ENCODE assay signal across 23 cellular contexts in the genomic region with DNA sequence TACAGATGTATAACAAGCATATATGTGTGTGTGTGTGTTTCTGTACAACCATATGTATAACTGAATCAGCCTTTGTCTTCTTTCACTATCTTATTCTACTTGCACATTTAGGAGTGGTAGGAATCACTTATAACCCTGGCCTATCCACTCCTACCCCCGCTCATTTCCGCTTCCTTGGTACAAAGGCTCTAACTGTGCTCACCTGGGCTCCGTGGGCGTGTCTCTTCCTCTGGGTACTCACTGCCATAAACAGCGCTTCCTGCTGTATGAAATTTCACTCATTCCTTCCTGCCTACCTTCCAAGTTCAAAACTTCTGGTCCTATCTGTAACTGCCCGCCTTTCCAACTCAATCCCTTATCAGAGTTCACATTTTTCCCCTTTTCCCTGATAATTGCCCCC.
"Had no signal": no experiment of that assay in that cellular context is flagged by ENCODE, and none has a peak within 500 bp of the region (broad histone marks: within the 10 kb centered on the region; RNA-seq: fewer than 3 reads in every experiment).

No MANE protein-coding gene starts in this region.

- H3K36me3 Mint-ChIP-seq: activated naive CD4-positive, alpha-beta T cell treated with anti-CD3 and anti-CD28 coated beads, Interleukin-2, amount 50 U/mL, for 72 hours had no signal

- H3K36me3 ChIP-seq: cardiac muscle cell, left lung, lower lobe of right lung, tibial nerve had no signal

- ATAC-seq: activated naive CD4-positive, alpha-beta T cell treated with anti-CD3 and anti-CD28 coated beads, Interleukin-2, amount 50 U/mL, for 72 hours; activated T-cell treated with anti-CD3 and anti-CD28 coated beads, Interleukin-2, amount 50 U/mL, for 72 hours; effector memory CD8-positive, alpha-beta T cell; left lung; lower lobe of right lung; right cardiac atrium had no signal

- H3K27ac Mint-ChIP-seq: activated naive CD4-positive, alpha-beta T cell treated with anti-CD3 and anti-CD28 coated beads, Interleukin-2, amount 50 U/mL, for 72 hours; activated T-cell treated with anti-CD3 and anti-CD28 coated beads, Interleukin-2, amount 50 U/mL, for 72 hours; effector memory CD8-positive, alpha-beta T cell; nephron; T-helper 2 cell treated with Interferon-gamma antibody and Interleukin-4, amounts not matched to agents 5 μg/mL and 100 μg/mL, for 36 hours had no signal

- H3K9me3 Mint-ChIP-seq: activated T-cell treated with anti-CD3 and anti-CD28 coated beads, Interleukin-2, amount 50 U/mL, for 72 hours; T-helper 2 cell treated with Interferon-gamma antibody and Interleukin-4, amounts not matched to agents 5 μg/mL and 100 μg/mL, for 36 hours had no signal

- H3K4me1 Mint-ChIP-seq: nephron had no signal

- H3K9me3 ChIP-seq: left lung, lower lobe of right lung, tibial nerve had no signal

- H3K27me3 ChIP-seq: cardiac muscle cell, left lung, tibial nerve had no signal

- H3K4me3 ChIP-seq: cardiac muscle cell, coronary artery, left lung, lower lobe of right lung, tibial nerve had no signal

- H3K4me3 Mint-ChIP-seq: activated T-cell treated with anti-CD3 and anti-CD28 coated beads, Interleukin-2, amount 50 U/mL, for 72 hours; effector memory CD8-positive, alpha-beta T cell; nephron; T-helper 2 cell treated with Interferon-gamma antibody and Interleukin-4, amounts not matched to agents 5 μg/mL and 100 μg/mL, for 36 hours had no signal

- H3K27ac ChIP-seq: cardiac muscle cell, coronary artery, left lung, lower lobe of right lung, tibial nerve had no signal

- H3K4me1 ChIP-seq: left lung, lower lobe of right lung, tibial nerve had no signal

- H3K27me3 Mint-ChIP-seq: effector memory CD8-positive, alpha-beta T cell had no signal

- DNase-seq: activated CD4-positive, alpha-beta T cell treated with anti-CD3 and anti-CD28 coated beads for 4 hours; activated CD4-positive, alpha-beta T cell treated with anti-CD3 and anti-CD28 coated beads, Interleukin-2, amount 50 U/mL, for 4 hours; activated naive CD4-positive, alpha-beta T cell; activated T-cell treated with anti-CD3 and anti-CD28 coated beads for 4 hours; activated T-cell treated with anti-CD3 and anti-CD28 coated beads, Interleukin-2, amount 50 U/mL, for 72 hours; cerebellar nuclear complex; effector memory CD8-positive, alpha-beta T cell; head of caudate nucleus; hippocampal formation; kidney glomerular epithelial cell; left lung; lower lobe of right lung; posterior cingulate gyrus; right cardiac atrium; stimulated activated CD4-positive, alpha-beta T cell treated with anti-CD3 and anti-CD28 coated beads, Interleukin-15, amount 100 ng/mL, for 24 hours; stimulated activated naive CD4-positive, alpha-beta T cell treated with Interleukin-2 at 50 U/mL for 16 hours; T-helper 1 cell had no signal
